In genomic region chr2:143697744-143698143, GRCh38 we compare ENCODE assay signal across 18 cellular contexts.
A peak's percentile ranks its signal among the peaks of the same experiment; 100 is the strongest.
DNase-seq lines count a peak whose midpoint lies in the region; ATAC-seq and TF ChIP-seq lines count a peak whose summit lies in the region.
"Had no signal": no experiment of that assay in that cellular context is flagged by ENCODE, and none has a peak within 500 bp of the region (broad histone marks: within the 10 kb centered on the region; RNA-seq: fewer than 3 reads in every experiment).

No MANE protein-coding gene starts in this region.

- intact Hi-C loops in colonic mucosa (cut with DNase I) = no loop called here

- H3K4me2 ChIP-seq in MM.1S (ENCODE audit: low read depth, low read length) = peak overlapping the region; percentile 64

- H3K9me3 ChIP-seq in MM.1S (replicated peaks; ENCODE audit: insufficient read depth, low read length) (no peaks in the 10 kb centered on the region), colonic mucosa (no peaks in the 10 kb centered on the region)
- H3K9me3 ChIP-seq: gastrocnemius medialis, lower lobe of right lung, thyroid gland had no signal

- ATAC-seq in GM18517 (IDR thresholded peaks at IDR 0.05; ENCODE audit: unreplicated experiment) = peak; percentile 77
- peak; percentile 63 for ATAC-seq in GM21360 (IDR thresholded peaks at IDR 0.05; ENCODE audit: unreplicated experiment)
- ATAC-seq in HG02852 (IDR thresholded peaks at IDR 0.05; ENCODE audit: unreplicated experiment) = peak; percentile 61
- no peak for ATAC-seq in HG03139 (IDR thresholded peaks at IDR 0.05; ENCODE audit: unreplicated experiment)
- ATAC-seq: gastrocnemius medialis, HCT116, lower lobe of right lung, Panc1 had no signal

- peak overlapping the region; percentile 62; the same call in 1 of the 2 replicates for H3K27ac ChIP-seq in MM.1S (ENCODE audit: low read length)
- no peak overlapping the region for H3K27ac ChIP-seq in colonic mucosa
- H3K27ac ChIP-seq: gastrocnemius medialis, HL-60, lower lobe of right lung, thyroid gland, WERI-Rb-1 had no signal

- H3K4me3 ChIP-seq in MM.1S (ENCODE audit: low read length) (no peak overlapping the region), colonic mucosa (no peak overlapping the region)
- H3K4me3 ChIP-seq: gastrocnemius medialis, lower lobe of right lung, thyroid gland had no signal

- no peaks in the 10 kb centered on the region for H3K9me2 ChIP-seq in MM.1S (replicated peaks; ENCODE audit: insufficient read depth, low read length)

- peaks cover 5% of the 10 kb centered on the region; the same call in 1 of the 2 replicates for H3F3A ChIP-seq in MM.1S (ENCODE audit: insufficient read depth, low read length)

- TF ChIP-seq CTCF in MM.1S (IDR thresholded peaks at IDR 0.05; ENCODE audit: low read length) (no peak), colonic mucosa (IDR thresholded peaks at IDR 0.05) (no peak)

- DNase-seq in MM.1S (peak; percentile 65), colonic mucosa (no peak), cerebellum (ENCODE audit: low spot score) (no peak)
- DNase-seq: C1 segment of cervical spinal cord, DND-41, gastrocnemius medialis, lower lobe of right lung, NCI-H1694 treated with DMSO at 0.1 percent for 48 hours, NCI-H526 treated with DMSO at 0.1 percent for 48 hours, thyroid gland, WERI-Rb-1 had no signal

- H3K4me1 ChIP-seq in MM.1S (ENCODE audit: low read length) = peaks cover 29% of the 10 kb centered on the region
- no peaks in the 10 kb centered on the region for H3K4me1 ChIP-seq in colonic mucosa
- H3K4me1 ChIP-seq: gastrocnemius medialis, lower lobe of right lung, thyroid gland had no signal

- H2AFZ ChIP-seq in MM.1S (ENCODE audit: low read length) = 0 out of 2 replicates have a peak overlapping the region, but pooled peaks have one; percentile 3

- H4K20me1 ChIP-seq in MM.1S (ENCODE audit: insufficient read depth, low read length) = no peaks in the 10 kb centered on the region

- H3K27me3 ChIP-seq in MM.1S (replicated peaks; ENCODE audit: insufficient read depth, low read length) (no peaks in the 10 kb centered on the region), colonic mucosa (no peaks in the 10 kb centered on the region)
- H3K27me3 ChIP-seq: gastrocnemius medialis, thyroid gland had no signal

- H3K9ac ChIP-seq in MM.1S (ENCODE audit: low read length) (no peak overlapping the region), colonic mucosa (ENCODE audit: low read depth in 2 of 2, low read length in 2 of 2) (no peak overlapping the region)

- no peaks in the 10 kb centered on the region for H3K79me2 ChIP-seq in MM.1S (ENCODE audit: low read length)

- no peaks in the 10 kb centered on the region for H3K36me3 ChIP-seq in MM.1S (replicated peaks; ENCODE audit: insufficient read depth, low read length)
- no peaks in the 10 kb centered on the region for H3K36me3 ChIP-seq in colonic mucosa
- H3K36me3 ChIP-seq: gastrocnemius medialis, lower lobe of right lung, thyroid gland, WERI-Rb-1 had no signal
